8 cellular contexts compared by ENCODE assay signal in the genomic region with DNA sequence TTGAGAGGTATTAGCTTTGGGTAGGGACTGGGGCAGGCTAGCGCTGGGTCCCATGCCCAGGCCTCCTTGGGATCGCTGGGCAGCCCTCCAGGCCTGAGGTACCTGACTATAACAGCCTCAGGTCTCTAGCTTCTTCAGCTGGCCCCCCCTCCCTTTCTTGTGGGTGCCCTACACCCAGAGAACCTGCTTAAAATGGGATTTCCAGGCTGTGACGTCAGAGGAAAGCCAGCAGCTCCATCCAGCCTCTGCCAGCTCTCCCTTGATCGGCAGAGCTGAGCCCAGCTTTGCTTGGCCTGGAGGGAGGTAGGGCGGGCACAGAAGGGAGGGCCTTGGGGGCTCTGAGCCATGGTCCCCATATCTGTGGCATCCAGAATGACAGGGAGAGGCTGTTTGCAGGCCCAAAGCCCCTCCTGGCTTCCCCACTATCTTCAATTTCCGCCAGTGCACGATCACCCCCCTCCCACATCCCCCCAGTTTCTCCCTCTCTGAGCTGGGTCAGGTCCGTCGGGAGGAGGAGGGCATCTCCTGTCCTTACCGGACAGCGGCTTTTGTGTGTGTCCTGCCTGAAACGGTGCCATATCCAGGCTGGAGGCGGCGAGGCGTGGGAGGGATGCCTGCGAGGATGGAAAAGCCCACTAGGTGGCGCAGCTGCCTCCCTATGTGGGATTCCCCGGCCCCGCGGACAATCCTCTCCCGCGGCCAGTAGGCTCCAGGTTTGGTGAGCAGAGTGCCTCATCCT. TPM values are rescaled to one million over a fixed set of nuclear protein-coding genes. Genes with fewer than 3 reads are reported as not detected.
DNase-seq lines count a peak whose midpoint lies in the region; ATAC-seq and TF ChIP-seq lines count a peak whose summit lies in the region.

No MANE protein-coding gene starts in this region.

- ATAC-seq in HG03159 (IDR thresholded peaks at IDR 0.05; ENCODE audit: unreplicated experiment) = peak; percentile 67
- peak; percentile 96 to 99 (median 99) for ATAC-seq in right lobe of liver

- H3K4me3 ChIP-seq in coronary artery (no peak overlapping the region), right lobe of liver (no peak overlapping the region)

- H3K9me3 ChIP-seq in right lobe of liver = no peaks in the 10 kb centered on the region

- TF ChIP-seq CTCF in coronary artery (IDR thresholded peaks at IDR 0.05) = peak; percentile 92
- peak; percentile 94 to 97 (median 96) for TF ChIP-seq CTCF in right lobe of liver (IDR thresholded peaks at IDR 0.05)

- TF ChIP-seq POLR2A in right lobe of liver (IDR thresholded peaks at IDR 0.05) = no peak

- intact Hi-C loops in right lobe of liver (cut with DNase I) = loop anchor here (5.0 to 10.0 kb wide), 3 partner anchors 53 to 105 kb away; partner anchors contain the start of gene ETF1 (in 1 of the 2)

- H3K27ac ChIP-seq in coronary artery (no peak overlapping the region), right lobe of liver (no peak overlapping the region)

- no peaks in the 10 kb centered on the region for H3K27me3 ChIP-seq in right lobe of liver

- DNase-seq in NCI-H2081 (lab: John Stamatoyannopoulos, UW) (peak; percentile 73 to 82), NCI-H2081 treated with DMSO at 0.1 percent for 48 hours (lab: John Stamatoyannopoulos, UW) (no peak), NCI-H526 (lab: John Stamatoyannopoulos, UW) (peak; percentile 71 to 93), coronary artery (ENCODE audit: low spot score) (peak; percentile 91), right lobe of liver (peak; percentile 90 to 91 (median 90))
- peak; percentile 74 to 77 for DNase-seq in activated CD4-positive, alpha-beta T cell treated with anti-CD3 and anti-CD28 coated beads, Interleukin-2, amount 50 U/mL, for 4 hours
- peak in 2 of 3 donors; percentile 48 to 76 for DNase-seq in stimulated activated CD4-positive, alpha-beta T cell treated with anti-CD3 and anti-CD28 coated beads, TNF-alpha, amount 100 ng/mL, for 1 hour (ENCODE audit: low read depth in 3 of 3, low spot score in 1 of 3)

- H3K36me3 ChIP-seq in right lobe of liver = no peaks in the 10 kb centered on the region

- WGBS in right lobe of liver (ENCODE audit: insufficient coverage, low coverage, low lambda C conversion rate, missing lambda C conversion rate) = 27% methylated on average over 9 of the region's 22 CpGs

- peaks cover 0 to 6% (median 0%) of the 10 kb centered on the region in 4 donors for H3K4me1 ChIP-seq in right lobe of liver

RNA-seq across cellular contexts. Expression of gene REEP2, which starts 10.8 kb away (rescaled TPM):
- not detected for total RNA-seq in right lobe of liver

RNA-seq across cellular contexts. Expression of gene EGR1, which starts 15.6 kb away (rescaled TPM):
- 10 to 100 TPM in 5 of 6 experiments, 1 to 10 TPM in 1; 6.6 to 72.9 (median 16.6) TPM for total RNA-seq in right lobe of liver
